In genomic region chr5:53479656-53480473, GRCh38 we compare ENCODE assay signal across 8 cellular contexts. TPM values are rescaled to one million over a fixed set of nuclear protein-coding genes. Genes with fewer than 3 reads are reported as not detected.
DNase-seq lines count a peak whose midpoint lies in the region; ATAC-seq and TF ChIP-seq lines count a peak whose summit lies in the region.

No MANE protein-coding gene starts in this region.

- DNase-seq in Right ventricle myocardium inferior (ENCODE audit: missing footprints), result peak; percentile 83
- no peak for DNase-seq in cardiac septum (ENCODE audit: low spot score)
- peak; percentile 14 for DNase-seq in RPMI7951 (ENCODE audit: low read depth)
- no peak for DNase-seq in breast epithelium (ENCODE audit: low spot score in 2 of 2)
- DNase-seq in iris pigment epithelial cell (ENCODE audit: low read depth), result peak; percentile 58
- peak; percentile 78 for DNase-seq in spleen
- DNase-seq in mesenteric fat pad (ENCODE audit: low spot score), result no peak

- WGBS in spleen, 5 donors, result 0 to 1% (median 1%) methylated on average over 57 to 80 of the region's 80 CpGs

- H3K36me3 ChIP-seq in breast epithelium (no peaks in the 10 kb centered on the region), spleen (no peaks in the 10 kb centered on the region)

- no peak for TF ChIP-seq POLR2A in breast epithelium (IDR thresholded peaks at IDR 0.05)
- no peak for TF ChIP-seq POLR2A in spleen (IDR thresholded peaks at IDR 0.05)

- no peaks in the 10 kb centered on the region for H3K27me3 ChIP-seq in breast epithelium
- peaks cover 4 to 89% (median 30%) of the 10 kb centered on the region in 7 donors for H3K27me3 ChIP-seq in spleen (replicated peaks in 1 of 7)

- intact Hi-C loops in Right ventricle myocardium inferior (cut with DNase I) (loop anchor here (2.0 to 5.0 kb wide), 4 partner anchors 313 to 739 kb away; no protein-coding TSS in a partner anchor), cardiac septum (cut with DNase I) (loop anchor here (2.0 to 5.0 kb wide), 5 partner anchors 82 to 752 kb away; partner anchors contain the start of gene NDUFS4), breast epithelium (cut with DNase I; ENCODE audit: low total_unique reads) (no loop called here), spleen (cut with DNase I; ENCODE audit: low total_unique reads) (loop anchor here (5.0 to 10.0 kb wide), 2 partner anchors 737 to 1385 kb away; no protein-coding TSS in a partner anchor)

- ATAC-seq in Right ventricle myocardium inferior (peak; percentile 66), GM19397 (IDR thresholded peaks at IDR 0.05; ENCODE audit: unreplicated experiment) (no peak)

- H3K9me3 ChIP-seq in breast epithelium (no peaks in the 10 kb centered on the region), spleen (no peaks in the 10 kb centered on the region)

- no peak for TF ChIP-seq CTCF in breast epithelium (IDR thresholded peaks at IDR 0.05)
- TF ChIP-seq CTCF in spleen (IDR thresholded peaks at IDR 0.05 in 8 of 11, conservative IDR thresholded peaks at IDR 0.05 in 3 of 11), result no peak

- H3K4me1 ChIP-seq in breast epithelium (no peaks in the 10 kb centered on the region), spleen (peaks cover 14 to 53% (median 42%) of the 10 kb centered on the region in 6 donors)

- H3K4me3 ChIP-seq in breast epithelium (peak overlapping the region; percentile 65 to 91 (median 76)), spleen (peak overlapping the region; percentile 44 to 83 (median 63))

- peak overlapping the region; percentile 77 to 93 for H3K27ac ChIP-seq in breast epithelium
- no peak overlapping the region for H3K27ac ChIP-seq in spleen

RNA-seq across cellular contexts. Expression of gene FST, which starts 0.6 kb away (rescaled TPM):
- total RNA-seq in Right ventricle myocardium inferior, result 10.6 TPM
- total RNA-seq in cardiac septum, result 1.9 TPM
- total RNA-seq in RPMI7951 (2014; rRNA removed; shearing (Covaris generic)), result 1.2 and 1.6 TPM in 2 replicates
- total RNA-seq in breast epithelium, result 10 to 100 TPM in 1 of 3 donors, 1 to 10 TPM in 2; 6.2 to 23.0 (median 7.6) TPM
- under 1 TPM in 1 of 7 donors, not detected in 6; 0.40 TPM for total RNA-seq in spleen
- under 1 TPM; 0.06 to 0.36 (median 0.07) TPM for polyA plus RNA-seq in spleen
- 2.9 TPM for total RNA-seq in mesenteric fat pad

Comparison
In these comparisons a context has a peak if more than half of its experiments do, and no peak if none do; other contexts are left out.
1. DNase-seq: peak in Right ventricle myocardium inferior (single experiment), RPMI7951 (single experiment), iris pigment epithelial cell (single experiment) and spleen (single experiment); none in cardiac septum (single experiment), breast epithelium (0 of 2) and mesenteric fat pad (single experiment).
2. H3K27ac ChIP-seq: peak in breast epithelium (2 of 2); none in spleen (0 of 8).